Comparison of ENCODE assay signal across 8 cellular contexts in genomic region chr1:58815069-58815679, GRCh38. TPM values are rescaled to one million over a fixed set of nuclear protein-coding genes. Genes with fewer than 3 reads are reported as not detected.
DNase-seq lines count a peak whose midpoint lies in the region; ATAC-seq and TF ChIP-seq lines count a peak whose summit lies in the region.

No MANE protein-coding gene starts in this region.

- DNase-seq in DMS53 (lab: John Stamatoyannopoulos, UW) = peak; percentile 99
- peak; percentile 83 for DNase-seq in dedifferentiated amniotic fluid mesenchymal stem cell (ENCODE audit: extremely low spot score)
- DNase-seq in left lung = peak; percentile 90 to 98
- peak; percentile 47 for DNase-seq in stimulated activated CD4-positive, alpha-beta T cell treated with anti-CD3 and anti-CD28 coated beads, Interleukin-4, amount 100 ng/mL, for 1 hour
- DNase-seq in NCI-H1930 (lab: John Stamatoyannopoulos, UW) = no peak

- ATAC-seq in GM21529 (IDR thresholded peaks at IDR 0.05; ENCODE audit: unreplicated experiment) (peak; percentile 53), left lung (peak; percentile 84)

- H3K9ac ChIP-seq in HUES64 (ENCODE audit: low read depth, low read length) = peak overlapping the region; percentile 58

- peak overlapping the region; percentile 28; the same call in 1 of the 2 replicates for H3K27ac ChIP-seq in HUES64 (ENCODE audit: low read depth, low read length)
- H3K27ac ChIP-seq in left lung = peak overlapping the region; percentile 88 to 97

- intact Hi-C loops in left lung (cut with DNase I) = loop anchor here in 1 of 2 donors (2.0 kb wide), 1 partner anchor 30 kb away; the partner anchor contains the start of gene JUN

- peaks cover 26% of the 10 kb centered on the region for H3K27me3 ChIP-seq in HUES64 (ENCODE audit: insufficient read depth, low read length)
- H3K27me3 ChIP-seq in left lung = no peaks in the 10 kb centered on the region

- H3K4me1 ChIP-seq in HUES64 (ENCODE audit: insufficient read depth, low read length) (peaks cover 19% of the 10 kb centered on the region; the same call in 1 of the 2 replicates), left lung (peaks cover 6 to 56% of the 10 kb centered on the region in 2 donors)

- H3K9me3 ChIP-seq in HUES64 (ENCODE audit: insufficient read depth, low read depth, low read length) (no peaks in the 10 kb centered on the region), left lung (no peaks in the 10 kb centered on the region)

- no peak for TF ChIP-seq CTCF in WI38 (IDR thresholded peaks at IDR 0.05; ENCODE audit: low read depth, low read length)
- no peak for TF ChIP-seq CTCF in left lung (IDR thresholded peaks at IDR 0.05)

- H3K4me3 ChIP-seq in HUES64 (ENCODE audit: low read length) = peak overlapping the region; percentile 58
- H3K4me3 ChIP-seq in WI38 (ENCODE audit: low read depth, low read length) = peak overlapping the region; percentile 66
- peak overlapping the region; percentile 42 to 57 for H3K4me3 ChIP-seq in left lung

- 5% methylated on average over 36 of the region's 36 CpGs for WGBS in HUES64

- H3K36me3 ChIP-seq in HUES64 (ENCODE audit: insufficient read depth, low read length) (no peaks in the 10 kb centered on the region), left lung (no peaks in the 10 kb centered on the region)

RNA-seq across cellular contexts. Expression of gene JUN, which starts 31.3 kb away (rescaled TPM):
- polyA plus RNA-seq in HUES64 (2013, experiment 1 of 2) = 6.0 TPM
- polyA plus RNA-seq in HUES64 (2013, experiment 2 of 2) = 6.0 TPM
- total RNA-seq in left lung = 100 to 1,000 TPM; 102 to 135 TPM

Comparison
In these comparisons a context has a peak if more than half of its experiments do, and no peak if none do; other contexts are left out.
1. DNase-seq: peak in DMS53 (single experiment), dedifferentiated amniotic fluid mesenchymal stem cell (single experiment), left lung (2 of 2) and stimulated activated CD4-positive, alpha-beta T cell treated with anti-CD3 and anti-CD28 coated beads, Interleukin-4, amount 100 ng/mL, for 1 hour (single experiment); none in NCI-H1930 (0 of 2).
2. Peak in every context shown above with its lines, with median percentiles within 50 percentile points of each other: H3K4me3 ChIP-seq.